20 cellular contexts compared by ENCODE assay signal in the genomic region with DNA sequence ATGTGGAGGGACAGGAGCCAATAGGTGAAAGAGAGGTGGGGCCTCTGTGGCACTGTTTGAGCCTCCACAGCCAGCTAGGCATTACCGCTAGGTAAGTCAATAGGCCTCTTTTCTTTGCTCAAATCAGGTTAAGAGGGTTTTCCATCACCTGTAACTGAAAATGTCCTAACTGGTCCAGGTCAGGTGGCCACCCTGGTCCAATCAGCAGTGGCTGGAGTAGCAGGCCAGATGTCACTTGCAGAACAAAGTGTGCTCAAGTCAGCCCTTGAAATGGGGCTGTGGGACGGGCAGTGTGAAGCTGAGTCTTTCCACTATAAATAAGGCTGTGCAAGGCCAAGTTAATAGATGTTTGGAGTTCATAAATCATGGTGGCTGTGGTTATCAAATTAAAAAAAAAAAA. TPM values are rescaled to one million over a fixed set of nuclear protein-coding genes. Genes with fewer than 3 reads are reported as not detected.
DNase-seq lines count a peak whose midpoint lies in the region; ATAC-seq, FAIRE-seq and TF ChIP-seq lines count a peak whose summit lies in the region.
"Had no signal": no experiment of that assay in that cellular context is flagged by ENCODE, and none has a peak within 500 bp of the region (broad histone marks: within the 10 kb centered on the region; RNA-seq: fewer than 3 reads in every experiment).

No MANE protein-coding gene starts in this region.

- 95% methylated on average over 2 of the region's 2 CpGs for WGBS in HepG2 (ENCODE audit: low lambda C conversion rate)
- 76% methylated on average over 2 of the region's 2 CpGs for WGBS in right lobe of liver (ENCODE audit: insufficient coverage, low coverage, low lambda C conversion rate, missing lambda C conversion rate)

- no peaks in the 10 kb centered on the region for H3K9me3 Mint-ChIP-seq in stimulated activated effector memory CD8-positive, alpha-beta T cell treated with anti-CD3 and anti-CD28 coated beads, Interleukin-12 subunit alpha, Interleukin-12 subunit beta, amount 100 ng/mL, for 72 hours
- H3K9me3 Mint-ChIP-seq: CD8-positive, alpha-beta memory T cell; HFFc6 had no signal

- CTCF ChIA-PET in HepG2 (lab: Yijun Ruan, JAX; ENCODE audit: low intra/inter-chr PET ratio, low total read pairs), result no interaction called here

- H3K36me3 ChIP-seq in HepG2 (replicated peaks in 1 of 2; ENCODE audit: control insufficient read depth in 1 of 2, insufficient read depth in 2 of 2, low read length in 2 of 2) (no peaks in the 10 kb centered on the region; a peak in 1 of 5 replicates), right lobe of liver (no peaks in the 10 kb centered on the region), lower lobe of right lung (no peaks in the 10 kb centered on the region)

- H3K4me2 ChIP-seq in HepG2 (ENCODE audit: low read depth, low read length), result no peak overlapping the region

- intact Hi-C loops in HepG2 (cut with micrococcal nuclease; ENCODE audit: unreplicated experiment), result no loop called here
- intact Hi-C loops in right lobe of liver (cut with DNase I), result no loop called here
- intact Hi-C loops in lower lobe of right lung (cut with DNase I), result no loop called here

- no peak overlapping the region for H2AFZ ChIP-seq in HepG2 (ENCODE audit: low read length)

- H3K27me3 ChIP-seq in HepG2 (ENCODE audit: control insufficient read depth in 1 of 2, insufficient read depth in 2 of 2, low read length in 2 of 2), result no peaks in the 10 kb centered on the region
- H3K27me3 ChIP-seq in right lobe of liver, result no peaks in the 10 kb centered on the region
- H3K27me3 ChIP-seq in lower lobe of right lung (ENCODE audit: low read depth), result no peaks in the 10 kb centered on the region
- H3K27me3 ChIP-seq: BLaER1 treated with 17β-estradiol and CSF1 and Interleukin-3, amounts not matched to agents 10 nM and 100 nM had no signal

- no peak overlapping the region for H3K4me3 Mint-ChIP-seq in stimulated activated effector memory CD8-positive, alpha-beta T cell treated with anti-CD3 and anti-CD28 coated beads, Interleukin-12 subunit alpha, Interleukin-12 subunit beta, amount 100 ng/mL, for 72 hours
- H3K4me3 Mint-ChIP-seq: B cell; CD8-positive, alpha-beta memory T cell; HFFc6 had no signal

- FAIRE-seq in HepG2 (lab: Jason Lieb, UNC), result no peak
- FAIRE-seq: GM19239 had no signal

- H3K9ac ChIP-seq in HepG2 (ENCODE audit: insufficient read depth, low read depth, low read length), result no peak overlapping the region
- H3K9ac ChIP-seq: BLaER1 treated with 17β-estradiol and CSF1 and Interleukin-3, amounts not matched to agents 10 nM and 100 nM had no signal

- in situ Hi-C loops in HepG2 (cut with HindIII; ENCODE audit: extremely low pct_ligation_motif_present, low pct_unique_long_range_greater_than_20kb), result no loop called here

- peaks cover 6% of the 10 kb centered on the region for H3K4me1 Mint-ChIP-seq in stimulated activated effector memory CD8-positive, alpha-beta T cell treated with anti-CD3 and anti-CD28 coated beads, Interleukin-12 subunit alpha, Interleukin-12 subunit beta, amount 100 ng/mL, for 72 hours
- H3K4me1 Mint-ChIP-seq: CD8-positive, alpha-beta memory T cell had no signal

- no peaks in the 10 kb centered on the region for H4K20me1 ChIP-seq in HepG2 (ENCODE audit: insufficient read depth, low read length)
- H4K20me1 ChIP-seq: BLaER1 treated with 17β-estradiol and CSF1 and Interleukin-3, amounts not matched to agents 10 nM and 100 nM had no signal

- H3K27ac ChIP-seq in HepG2 (ENCODE audit: extremely low read length, insufficient read depth, low read length) (no peak overlapping the region), right lobe of liver (no peak overlapping the region), lower lobe of right lung (no peak overlapping the region)
- H3K27ac ChIP-seq: BLaER1 treated with 17β-estradiol and CSF1 and Interleukin-3, amounts not matched to agents 10 nM and 100 nM had no signal

- no peak for TF ChIP-seq RAD21 in HepG2 (CRISPR knock-in tag; IDR thresholded peaks at IDR 0.05)

- TF ChIP-seq EP300 in HepG2 (IDR thresholded peaks at IDR 0.05; ENCODE audit: low read depth in 2 of 2, low read length in 2 of 2), result no peak
- TF ChIP-seq EP300 in HepG2 (CRISPR knock-in tag; IDR thresholded peaks at IDR 0.05; ENCODE audit: borderline replicate concordance), result no peak

- H3K4me1 ChIP-seq in HepG2 (ENCODE audit: insufficient read depth, low read length) (no peaks in the 10 kb centered on the region), right lobe of liver (no peaks in the 10 kb centered on the region), lower lobe of right lung (no peaks in the 10 kb centered on the region)

- H3K4me3 ChIP-seq in HepG2 (replicated peaks in 1 of 3; ENCODE audit: insufficient read depth in 1 of 3, low read depth in 2 of 3, low read length in 3 of 3) (no peak overlapping the region), right lobe of liver (no peak overlapping the region), lower lobe of right lung (no peak overlapping the region)
- H3K4me3 ChIP-seq: BLaER1 treated with 17β-estradiol and CSF1 and Interleukin-3, amounts not matched to agents 10 nM and 100 nM had no signal

- H3K9me3 ChIP-seq in HepG2 (ENCODE audit: low read length), result no peaks in the 10 kb centered on the region
- H3K9me3 ChIP-seq in right lobe of liver, result no peaks in the 10 kb centered on the region
- no peaks in the 10 kb centered on the region for H3K9me3 ChIP-seq in lower lobe of right lung

- POLR2A ChIA-PET in HepG2 (lab: Yijun Ruan, JAX), result no interaction called here

- no peak for TF ChIP-seq CTCF in HepG2 (CRISPR knock-in tag; IDR thresholded peaks at IDR 0.05)
- no peak for TF ChIP-seq CTCF in right lobe of liver (IDR thresholded peaks at IDR 0.05)
- TF ChIP-seq CTCF in lower lobe of right lung (IDR thresholded peaks at IDR 0.05), result no peak

- no TSS peak for BruUV-seq in HepG2 (replicated peaks; lab: Mats Ljungman, UMichigan)

- no peaks in the 10 kb centered on the region for H3K36me3 Mint-ChIP-seq in stimulated activated effector memory CD8-positive, alpha-beta T cell treated with anti-CD3 and anti-CD28 coated beads, Interleukin-12 subunit alpha, Interleukin-12 subunit beta, amount 100 ng/mL, for 72 hours

- DNase-seq in HepG2 (ENCODE audit: low spot score) (no peak), right lobe of liver (no peak), NCI-H510A treated with DMSO at 0.1 percent for 48 hours (lab: John Stamatoyannopoulos, UW) (peak; percentile 50), lower lobe of right lung (peak; percentile 23), kidney tubule cell (ENCODE audit: low spot score) (no peak), NCI-H2171 (lab: John Stamatoyannopoulos, UW) (no peak)
- DNase-seq in stimulated activated effector memory CD8-positive, alpha-beta T cell treated with anti-CD3 and anti-CD28 coated beads, Interleukin-12 subunit alpha, Interleukin-12 subunit beta, amount 100 ng/mL, for 72 hours (ENCODE audit: low spot score in 2 of 2), result no peak
- DNase-seq: CD8-positive, alpha-beta memory T cell; COR-L47; DMS 273 treated with DMSO at 0.1 percent for 48 hours; DND-41; EL; GOT3; H7; HFFc6 had no signal

- no peaks in the 10 kb centered on the region for H3K79me2 ChIP-seq in HepG2 (ENCODE audit: insufficient read depth, low read length)

- TF ChIP-seq POLR2A in HepG2 (IDR thresholded peaks at IDR 0.05; ENCODE audit: insufficient read depth in 1 of 2, low read depth in 2 of 2, low read length in 2 of 2), result no peak
- TF ChIP-seq POLR2A in right lobe of liver (IDR thresholded peaks at IDR 0.05), result no peak

- ATAC-seq in HepG2 (peak; percentile 35; the same call in 2 of the 3 replicates), right lobe of liver (no peak), lower lobe of right lung (no peak), GM21529 (IDR thresholded peaks at IDR 0.05; ENCODE audit: unreplicated experiment) (no peak)
- ATAC-seq in stimulated activated effector memory CD8-positive, alpha-beta T cell treated with anti-CD3 and anti-CD28 coated beads, Interleukin-12 subunit alpha, Interleukin-12 subunit beta, amount 100 ng/mL, for 72 hours, result no peak
- ATAC-seq: HCT116 had no signal

- H3K27ac Mint-ChIP-seq in stimulated activated effector memory CD8-positive, alpha-beta T cell treated with anti-CD3 and anti-CD28 coated beads, Interleukin-12 subunit alpha, Interleukin-12 subunit beta, amount 100 ng/mL, for 72 hours, result peak overlapping the region; percentile 21
- H3K27ac Mint-ChIP-seq: B cell, HFFc6 had no signal

RNA-seq across cellular contexts. Expression of a gene that starts 20.9 kb away (rescaled TPM):
- 2.8 and 4.0 TPM in 2 replicates for total RNA-seq in HepG2 (2016; rRNA removed; fragmentation: Illumina TruSeq; extraction: Trizol)
- total RNA-seq in HepG2 (2016; cell fraction: cytosol; rRNA removed; fragmentation: Illumina TruSeq; extraction: Trizol; ENCODE audit: low read depth), result 0.61 and 0.62 TPM in 2 replicates
- 2.9 and 3.9 TPM in 2 replicates for total RNA-seq in HepG2 (2016; cell fraction: insoluble cytoplasmic fraction; rRNA removed; fragmentation: Illumina TruSeq; extraction: Trizol)
- total RNA-seq in HepG2 (2016; cell fraction: membrane; rRNA removed; fragmentation: Illumina TruSeq; extraction: Trizol), result 1.4 and 1.5 TPM in 2 replicates
- 2.1 and 2.5 TPM in 2 replicates for total RNA-seq in HepG2 (2016; cell fraction: nucleus; rRNA removed; fragmentation: Illumina TruSeq; extraction: Trizol)
- polyA plus RNA-seq in HepG2 (2011; rRNA removed), result 2.1 and 2.8 TPM in 2 replicates
- 1.7 and 2.1 TPM in 2 replicates for polyA plus RNA-seq in HepG2 (2011; cell fraction: cytosol; rRNA removed)
- polyA plus RNA-seq in HepG2 (2011; cell fraction: nucleus; rRNA removed), result 0.68 and 0.79 TPM in 2 replicates
- polyA plus RNA-seq in HepG2 (2012), result 1.7 TPM in 2 replicates
- polyA plus RNA-seq in HepG2 (2016; cell fraction: cytosol; fragmentation: Illumina TruSeq; extraction: Trizol; ENCODE audit: low read depth), result 0.36 and 0.38 TPM in 2 replicates
- polyA plus RNA-seq in HepG2 (2016; cell fraction: insoluble cytoplasmic fraction; fragmentation: Illumina TruSeq; extraction: Trizol; ENCODE audit: low read depth), result 2.8 and 3.6 TPM in 2 replicates
- polyA plus RNA-seq in HepG2 (2016; cell fraction: membrane; fragmentation: Illumina TruSeq; extraction: Trizol; ENCODE audit: low read depth), result 0.76 and 0.81 TPM in 2 replicates
- polyA plus RNA-seq in HepG2 (2016; cell fraction: nucleus; fragmentation: Illumina TruSeq; extraction: Trizol; ENCODE audit: insufficient read depth, low read depth), result 2.5 and 2.6 TPM in 2 replicates
- polyA minus RNA-seq in HepG2 (2011; rRNA and poly(A)+ RNA removed; ENCODE audit: low replicate concordance), result 1.1 and 2.9 TPM in 2 replicates
- 1.3 and 2.2 TPM in 2 replicates for polyA minus RNA-seq in HepG2 (2011; cell fraction: cytosol; rRNA and poly(A)+ RNA removed)
- polyA minus RNA-seq in HepG2 (2011; cell fraction: nucleus; rRNA and poly(A)+ RNA removed), result 1.9 and 2.2 TPM in 2 replicates
- 1 to 10 TPM in 1 of 6 experiments, under 1 TPM in 5; 0.49 to 1.2 (median 0.72) TPM for total RNA-seq in right lobe of liver
- 3.3 TPM for total RNA-seq in lower lobe of right lung

RNA-seq across cellular contexts. Expression of a gene that starts 21.4 kb away (rescaled TPM):
- total RNA-seq in HepG2 (2016; rRNA removed; fragmentation: Illumina TruSeq; extraction: Trizol), result 153 and 257 TPM in 2 replicates
- 75.6 and 85.5 TPM in 2 replicates for total RNA-seq in HepG2 (2016; cell fraction: cytosol; rRNA removed; fragmentation: Illumina TruSeq; extraction: Trizol; ENCODE audit: low read depth)
- total RNA-seq in HepG2 (2016; cell fraction: insoluble cytoplasmic fraction; rRNA removed; fragmentation: Illumina TruSeq; extraction: Trizol), result 145 and 246 TPM in 2 replicates
- 97.0 and 102 TPM in 2 replicates for total RNA-seq in HepG2 (2016; cell fraction: membrane; rRNA removed; fragmentation: Illumina TruSeq; extraction: Trizol)
- total RNA-seq in HepG2 (2016; cell fraction: nucleus; rRNA removed; fragmentation: Illumina TruSeq; extraction: Trizol), result 186 and 205 TPM in 2 replicates
- polyA plus RNA-seq in HepG2 (2011; rRNA removed), result 56.8 and 72.1 TPM in 2 replicates
- 25.2 and 33.4 TPM in 2 replicates for polyA plus RNA-seq in HepG2 (2011; cell fraction: cytosol; rRNA removed)
- polyA plus RNA-seq in HepG2 (2011; cell fraction: nucleus; rRNA removed), result 102 and 112 TPM in 2 replicates
- 70.4 and 84.2 TPM in 2 replicates for polyA plus RNA-seq in HepG2 (2012)
- 2.6 and 2.8 TPM in 2 replicates for polyA plus RNA-seq in HepG2 (2016; cell fraction: cytosol; fragmentation: Illumina TruSeq; extraction: Trizol; ENCODE audit: low read depth)
- polyA plus RNA-seq in HepG2 (2016; cell fraction: insoluble cytoplasmic fraction; fragmentation: Illumina TruSeq; extraction: Trizol; ENCODE audit: low read depth), result 104 and 118 TPM in 2 replicates
- 9.5 and 10.0 TPM in 2 replicates for polyA plus RNA-seq in HepG2 (2016; cell fraction: membrane; fragmentation: Illumina TruSeq; extraction: Trizol; ENCODE audit: low read depth)
- 135 and 150 TPM in 2 replicates for polyA plus RNA-seq in HepG2 (2016; cell fraction: nucleus; fragmentation: Illumina TruSeq; extraction: Trizol; ENCODE audit: insufficient read depth, low read depth)
- polyA minus RNA-seq in HepG2 (2011; rRNA and poly(A)+ RNA removed; ENCODE audit: low replicate concordance), result 217 and 262 TPM in 2 replicates
- 162 and 168 TPM in 2 replicates for polyA minus RNA-seq in HepG2 (2011; cell fraction: cytosol; rRNA and poly(A)+ RNA removed)
- polyA minus RNA-seq in HepG2 (2011; cell fraction: nucleus; rRNA and poly(A)+ RNA removed), result 435 and 493 TPM in 2 replicates
- total RNA-seq in right lobe of liver, result 10 to 100 TPM; 66.5 to 98.0 (median 85.4) TPM
- total RNA-seq in lower lobe of right lung, result 229 TPM

Comparison
In these comparisons a context has a peak if more than half of its experiments do, and no peak if none do; other contexts are left out.
1. DNase-seq: peak in NCI-H510A treated with DMSO at 0.1 percent for 48 hours (single experiment) and lower lobe of right lung (single experiment); none in HepG2 (single experiment), right lobe of liver (0 of 3), stimulated activated effector memory CD8-positive, alpha-beta T cell treated with anti-CD3 and anti-CD28 coated beads, Interleukin-12 subunit alpha, Interleukin-12 subunit beta, amount 100 ng/mL, for 72 hours (0 of 2), kidney tubule cell (single experiment) and NCI-H2171 (single experiment).